12 cellular contexts compared by ENCODE assay signal in the genomic region with DNA sequence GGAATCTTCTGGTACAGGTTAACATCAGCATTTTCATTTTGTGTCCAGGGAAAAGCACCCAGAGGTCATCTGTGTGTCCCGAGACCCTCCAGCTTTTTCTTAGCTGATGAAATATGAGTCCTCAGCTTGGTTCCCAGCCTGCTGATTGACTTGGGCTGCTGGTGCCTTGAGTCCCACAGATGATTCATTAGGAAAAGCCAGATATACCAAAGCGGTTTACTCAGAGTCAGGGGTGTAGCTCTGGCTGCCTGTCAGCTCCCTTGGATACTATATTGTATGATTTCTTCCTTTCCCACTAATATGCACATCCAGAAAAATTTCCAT. TPM values are rescaled to one million over a fixed set of nuclear protein-coding genes. Genes with fewer than 3 reads are reported as not detected.
DNase-seq lines count a peak whose midpoint lies in the region; ATAC-seq and TF ChIP-seq lines count a peak whose summit lies in the region.
"Had no signal": no experiment of that assay in that cellular context is flagged by ENCODE, and none has a peak within 500 bp of the region (broad histone marks: within the 10 kb centered on the region; RNA-seq: fewer than 3 reads in every experiment).

No MANE protein-coding gene starts in this region.

- H3K9me3 ChIP-seq in RWPE2 (ENCODE audit: severe bottlenecking): no peaks in the 10 kb centered on the region
- H3K9me3 ChIP-seq: ovary had no signal

- H3K4me3 Mint-ChIP-seq in osteocyte (ENCODE audit: unreplicated experiment): no peak overlapping the region
- H3K4me3 Mint-ChIP-seq: activated CD4-positive, alpha-beta T cell treated with anti-CD3 and anti-CD28 coated beads for 36 hours; endodermal cell had no signal

- peak overlapping the region; percentile 36 for H3K27ac ChIP-seq in RWPE2 (ENCODE audit: poor library complexity, severe bottlenecking)
- H3K27ac ChIP-seq: ovary had no signal

- DNase-seq in AG09319 (ENCODE audit: extremely low read depth, low read depth) (peak; percentile 89), RWPE2 (ENCODE audit: low spot score) (no peak), fibroblast of pulmonary artery (ENCODE audit: low read depth) (peak; percentile 65), osteocyte (ENCODE audit: extremely low spot score, unreplicated experiment) (no peak), NK-92 (lab: John Stamatoyannopoulos, UW; ENCODE audit: unreplicated experiment) (no peak), GOT3 (lab: John Stamatoyannopoulos, UW) (no peak)
- DNase-seq: activated CD4-positive, alpha-beta T cell treated with anti-CD3 and anti-CD28 coated beads for 36 hours; endodermal cell; ovary; SHP77 had no signal

- H3K9me3 Mint-ChIP-seq in osteocyte (ENCODE audit: unreplicated experiment): no peaks in the 10 kb centered on the region
- H3K9me3 Mint-ChIP-seq: endodermal cell had no signal

- ATAC-seq in RWPE2 (ENCODE audit: low read depth) (peak; percentile 63), HG03520 (IDR thresholded peaks at IDR 0.05; ENCODE audit: unreplicated experiment) (no peak), HG02759 (IDR thresholded peaks at IDR 0.05; ENCODE audit: unreplicated experiment) (no peak)
- ATAC-seq: activated CD4-positive, alpha-beta T cell treated with anti-CD3 and anti-CD28 coated beads for 36 hours had no signal

- H3K36me3 ChIP-seq in RWPE2 (ENCODE audit: low read depth): peaks cover 92% of the 10 kb centered on the region
- H3K36me3 ChIP-seq: ovary had no signal

- peaks cover 21% of the 10 kb centered on the region for H3K4me1 Mint-ChIP-seq in osteocyte (ENCODE audit: unreplicated experiment)
- H3K4me1 Mint-ChIP-seq: activated CD4-positive, alpha-beta T cell treated with anti-CD3 and anti-CD28 coated beads for 36 hours; endodermal cell had no signal

- no peak overlapping the region for H3K4me3 ChIP-seq in RWPE2 (ENCODE audit: severe bottlenecking)
- H3K4me3 ChIP-seq in fibroblast of pulmonary artery (replicated peaks; ENCODE audit: low read depth, low read length): no peak overlapping the region
- H3K4me3 ChIP-seq: ovary had no signal

- no peaks in the 10 kb centered on the region for H3K27me3 Mint-ChIP-seq in osteocyte (ENCODE audit: unreplicated experiment)

- H3K36me3 Mint-ChIP-seq in osteocyte (ENCODE audit: unreplicated experiment): peaks cover 15% of the 10 kb centered on the region

- TF ChIP-seq CTCF in AG09319 (IDR thresholded peaks at IDR 0.05; ENCODE audit: low read depth, low read length) (no peak), RWPE2 (IDR thresholded peaks at IDR 0.05; ENCODE audit: poor library complexity, severe bottlenecking) (no peak), fibroblast of pulmonary artery (IDR thresholded peaks at IDR 0.05; ENCODE audit: low read length, missing control alignments) (no peak), osteocyte (IDR thresholded peaks at IDR 0.05) (no peak)

- H3K27me3 ChIP-seq in RWPE2 (ENCODE audit: insufficient read depth, poor library complexity, severe bottlenecking): no peaks in the 10 kb centered on the region
- H3K27me3 ChIP-seq: ovary had no signal

- peak overlapping the region; percentile 94 for H3K27ac Mint-ChIP-seq in osteocyte (ENCODE audit: unreplicated experiment)
- H3K27ac Mint-ChIP-seq: activated CD4-positive, alpha-beta T cell treated with anti-CD3 and anti-CD28 coated beads for 36 hours; endodermal cell had no signal

- peaks cover 14% of the 10 kb centered on the region for H3K4me1 ChIP-seq in RWPE2 (ENCODE audit: insufficient read depth, poor library complexity, severe bottlenecking)

RNA-seq across cellular contexts. Expression of gene MAB21L3, which starts 43.7 kb away (rescaled TPM):
- total RNA-seq in osteocyte: not detected in 2 replicates
- total RNA-seq: activated CD4-positive, alpha-beta T cell treated with anti-CD3 and anti-CD28 coated beads for 36 hours; ovary had no signal

Comparison
In these comparisons a context has a peak if more than half of its experiments do, and no peak if none do; other contexts are left out.
1. DNase-seq: peak in AG09319 (single experiment) and fibroblast of pulmonary artery (single experiment); none in RWPE2 (single experiment), osteocyte (single experiment), NK-92 (single experiment) and GOT3 (single experiment).